Comparison of ENCODE assay signal across 8 cellular contexts in genomic region chr11:2699531-2700414, GRCh38. TPM values are rescaled to one million over a fixed set of nuclear protein-coding genes. Genes with fewer than 3 reads are reported as not detected.
DNase-seq lines count a peak whose midpoint lies in the region; ATAC-seq lines count a peak whose summit lies in the region.

KCNQ1OT1 (minus strand) TSS chr11:2699994.

- DNase-seq in AG08396 (ENCODE audit: low spot score) (peak; percentile 99), NCI-H345 (lab: John Stamatoyannopoulos, UW) (peak; percentile 87), cerebellum (ENCODE audit: low spot score) (peak; percentile 91), kidney tubule cell (ENCODE audit: low spot score) (peak; percentile 93)
- peak; percentile 80 for DNase-seq in activated CD4-positive, alpha-beta T cell treated with anti-CD3 and anti-CD28 coated beads for 1 hour
- DNase-seq in stimulated activated CD4-positive, alpha-beta T cell treated with anti-CD3 and anti-CD28 coated beads, Interleukin-15, amount 100 ng/mL, for 48 hours (ENCODE audit: low read depth in 2 of 2) = peak; percentile 75 to 77

- ATAC-seq in GM18909 (IDR thresholded peaks at IDR 0.05; ENCODE audit: poor library complexity, unreplicated experiment) = peak; percentile 84
- peak; percentile 85 for ATAC-seq in HG03159 (IDR thresholded peaks at IDR 0.05; ENCODE audit: unreplicated experiment)

RNA-seq across cellular contexts. Expression of gene KCNQ1OT1, which starts in this region (rescaled TPM):
- 12.0 TPM for total RNA-seq in cerebellum

Comparison
In these comparisons a context has a peak if more than half of its experiments do, and no peak if none do; other contexts are left out.
1. Peak in every context shown above with its lines: DNase-seq and ATAC-seq.